Comparison of ENCODE assay signal across 1 cellular context in genomic region chr6:87723727-87724078, GRCh38.
TF ChIP-seq lines count a peak whose summit lies in the region.

No MANE protein-coding gene starts in this region.

TF ChIP-seq in endothelial cell of umbilical vein, 7 proteins besides CTCF, POLR2A, EP300 and RAD21:
- no peak for TF ChIP-seq JUN (IDR thresholded peaks at IDR 0.05; ENCODE audit: borderline replicate concordance, insufficient read depth, insufficient read length, low read depth)
- TF ChIP-seq EZH2 (IDR thresholded peaks at IDR 0.05; ENCODE audit: borderline replicate concordance, low read depth, low read length, severe bottlenecking) = no peak
- no peak for TF ChIP-seq MAX (IDR thresholded peaks at IDR 0.05; ENCODE audit: insufficient read depth, insufficient read length)
- TF ChIP-seq POLR2AphosphoS5 (IDR thresholded peaks at IDR 0.05; ENCODE audit: insufficient read depth, low read depth, low read length) = no peak
- no peak for TF ChIP-seq GATA2 (IDR thresholded peaks at IDR 0.05; ENCODE audit: insufficient read depth, insufficient read length, low read depth, low read length)
